ENCODE assay signal across 24 cellular contexts in genomic region chr6:118370722-118371121, GRCh38.
A peak's percentile ranks its signal among the peaks of the same experiment; 100 is the strongest.
DNase-seq lines count a peak whose midpoint lies in the region; ATAC-seq and TF ChIP-seq lines count a peak whose summit lies in the region.
"Had no signal": no experiment of that assay in that cellular context is flagged by ENCODE, and none has a peak within 500 bp of the region (broad histone marks: within the 10 kb centered on the region; RNA-seq: fewer than 3 reads in every experiment).

No MANE protein-coding gene starts in this region.

- H3K4me3 ChIP-seq in AG10803 (ENCODE audit: low read length) (no peak overlapping the region), heart right ventricle (no peak overlapping the region), left lung (no peak overlapping the region), prostate gland (no peak overlapping the region)

- H3K4me1 ChIP-seq in heart right ventricle (peaks cover 0 to 23% (median 5%) of the 10 kb centered on the region in 9 donors), left lung (no peaks in the 10 kb centered on the region), prostate gland (replicated peaks) (no peaks in the 10 kb centered on the region)

- DNase-seq in AG10803 (ENCODE audit: low read depth) (peak; percentile 28), astrocyte of the hippocampus (ENCODE audit: low read depth, low spot score) (peak; percentile 60), heart right ventricle (peak in 1 of 2 donors; percentile 58), left lung (no peak), hepatic stellate cell (ENCODE audit: low spot score) (no peak), prostate gland (ENCODE audit: low spot score) (no peak), NCI-H2081 treated with DMSO at 0.1 percent for 48 hours (lab: John Stamatoyannopoulos, UW) (no peak)
- DNase-seq: 8988T; AML-193; C1 segment of cervical spinal cord; Calu3; CD8-positive, alpha-beta T cell; DMS153; GOT3; HCEC 1CT; KG1; NCI-H1092 treated with DMSO at 0.1 percent for 48 hours; NCI-H1436 treated with DMSO at 0.1 percent for 48 hours; NCI-H2029; NCI-H226; NCI-H524; NCI-H82 had no signal

- TF ChIP-seq CTCF in AG10803 (conservative IDR thresholded peaks at IDR 0.05; ENCODE audit: low read length), result no peak
- TF ChIP-seq CTCF in heart right ventricle (IDR thresholded peaks at IDR 0.05), result no peak
- no peak for TF ChIP-seq CTCF in left lung (IDR thresholded peaks at IDR 0.05)
- no peak for TF ChIP-seq CTCF in prostate gland (IDR thresholded peaks at IDR 0.05)

- H3K36me3 ChIP-seq in heart right ventricle (no peaks in the 10 kb centered on the region), left lung (no peaks in the 10 kb centered on the region), prostate gland (no peaks in the 10 kb centered on the region)

- intact Hi-C loops in heart right ventricle (cut with DNase I) (loop anchor here in 7 of 10 donors (5.0 to 10.0 kb wide), 11 partner anchors 63 to 174 kb away; partner anchors contain the start of gene PLN (in 1 of the 7)), left lung (cut with DNase I) (no loop called here), prostate gland (cut with DNase I) (no loop called here)

- H3K27ac ChIP-seq in heart right ventricle (peak overlapping the region in 9 of 10 donors; percentile 51 to 87 (median 81)), left lung (no peak overlapping the region), prostate gland (no peak overlapping the region)

- H3K9me3 ChIP-seq in heart right ventricle (peaks cover 0 to 27% (median 15%) of the 10 kb centered on the region in 11 donors), left lung (peaks cover 0 to 12% of the 10 kb centered on the region in 2 donors), prostate gland (no peaks in the 10 kb centered on the region)

- WGBS in heart right ventricle, 2 donors, result 40 to 63% methylated on average over 3 of the region's 3 CpGs
- WGBS in prostate gland, result 96% methylated on average over 3 of the region's 3 CpGs

- no peak for TF ChIP-seq POLR2A in prostate gland (IDR thresholded peaks at IDR 0.05)

- ATAC-seq in heart right ventricle (peak; percentile 32 to 84 (median 76)), left lung (peak; percentile 57), GM18498 (IDR thresholded peaks at IDR 0.05; ENCODE audit: unreplicated experiment) (no peak)
- ATAC-seq: CD8-positive, alpha-beta T cell; Panc1 had no signal

- H3K27me3 ChIP-seq in heart right ventricle (no peaks in the 10 kb centered on the region), left lung (no peaks in the 10 kb centered on the region), prostate gland (replicated peaks; ENCODE audit: insufficient read depth) (no peaks in the 10 kb centered on the region)

Comparison
In these comparisons a context has a peak if more than half of its experiments do, and no peak if none do; other contexts are left out.
1. DNase-seq: peak in AG10803 (single experiment) and astrocyte of the hippocampus (single experiment); none in left lung (0 of 2), hepatic stellate cell (single experiment), prostate gland (single experiment) and NCI-H2081 treated with DMSO at 0.1 percent for 48 hours (single experiment).
2. H3K27ac ChIP-seq: peak in heart right ventricle (9 of 10); none in left lung (0 of 2) and prostate gland (0 of 2).
3. intact Hi-C loops: an anchor here in heart right ventricle (5.0 to 10.0 kb wide); none called in left lung and prostate gland.